1 cellular context compared by ENCODE assay signal in the genomic region with DNA sequence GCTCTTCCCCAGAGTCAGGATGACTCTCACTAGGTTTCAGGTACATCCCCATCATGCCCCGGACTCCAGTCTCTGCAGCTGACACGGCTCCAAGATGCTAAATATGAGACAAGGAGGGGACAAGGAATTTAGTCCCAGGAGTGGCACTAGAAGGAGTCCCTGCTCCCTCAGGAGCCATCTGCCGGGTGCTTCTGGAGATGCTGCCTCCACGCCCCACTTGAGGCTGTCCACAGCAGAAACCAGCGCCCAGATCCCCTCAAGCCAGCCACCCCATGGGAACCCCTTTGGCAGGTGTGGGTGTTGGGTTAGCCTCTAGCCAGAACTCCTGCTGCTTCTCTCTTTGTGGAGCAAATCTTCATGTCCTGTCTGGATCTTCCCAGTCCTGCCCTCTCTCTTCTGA.
TF ChIP-seq lines count a peak whose summit lies in the region.

No MANE protein-coding gene starts in this region.

TF ChIP-seq in GM12878, 131 proteins besides CTCF, POLR2A, EP300 and RAD21:
- TF ChIP-seq, protein P1, sequence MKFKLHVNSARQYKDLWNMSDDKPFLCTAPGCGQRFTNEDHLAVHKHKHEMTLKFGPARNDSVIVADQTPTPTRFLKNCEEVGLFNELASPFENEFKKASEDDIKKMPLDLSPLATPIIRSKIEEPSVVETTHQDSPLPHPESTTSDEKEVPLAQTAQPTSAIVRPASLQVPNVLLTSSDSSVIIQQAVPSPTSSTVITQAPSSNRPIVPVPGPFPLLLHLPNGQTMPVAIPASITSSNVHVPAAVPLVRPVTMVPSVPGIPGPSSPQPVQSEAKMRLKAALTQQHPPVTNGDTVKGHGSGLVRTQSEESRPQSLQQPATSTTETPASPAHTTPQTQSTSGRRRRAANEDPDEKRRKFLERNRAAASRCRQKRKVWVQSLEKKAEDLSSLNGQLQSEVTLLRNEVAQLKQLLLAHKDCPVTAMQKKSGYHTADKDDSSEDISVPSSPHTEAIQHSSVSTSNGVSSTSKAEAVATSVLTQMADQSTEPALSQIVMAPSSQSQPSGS (IDR thresholded peaks at IDR 0.05; ENCODE audit: low read length) = no peak
- TF ChIP-seq IKZF2 (IDR thresholded peaks at IDR 0.05) = no peak
- no peak for TF ChIP-seq TBL1XR1 (IDR thresholded peaks at IDR 0.05; ENCODE audit: low read depth, low read length)
- TF ChIP-seq NR2C1 (IDR thresholded peaks at IDR 0.05) = no peak
- TF ChIP-seq HCFC1 (IDR thresholded peaks at IDR 0.05; ENCODE audit: low read length) = no peak
- TF ChIP-seq CBX3 (IDR thresholded peaks at IDR 0.05; ENCODE audit: borderline replicate concordance, low read depth) = no peak
- no peak for TF ChIP-seq CEBPB (IDR thresholded peaks at IDR 0.05; ENCODE audit: borderline replicate concordance in 1 of 2, low read depth in 2 of 2, low read length in 2 of 2)
- TF ChIP-seq ZBTB4 (CRISPR knock-in tag; IDR thresholded peaks at IDR 0.05) = no peak
- TF ChIP-seq CHD2 (IDR thresholded peaks at IDR 0.05; ENCODE audit: borderline replicate concordance, low read depth, low read length) = no peak
- no peak for TF ChIP-seq NFYA (IDR thresholded peaks at IDR 0.05; ENCODE audit: borderline replicate concordance, low read depth, low read length)
- TF ChIP-seq ZBTB11 (CRISPR knock-in tag; IDR thresholded peaks at IDR 0.05) = no peak
- no peak for TF ChIP-seq JUNB (IDR thresholded peaks at IDR 0.05)
- TF ChIP-seq ELK1 (IDR thresholded peaks at IDR 0.05; ENCODE audit: low read depth, low read length) = no peak
- no peak for TF ChIP-seq MYB (IDR thresholded peaks at IDR 0.05; ENCODE audit: borderline replicate concordance, low read depth, low read length)
- no peak for TF ChIP-seq TAF1 (IDR thresholded peaks at IDR 0.05; ENCODE audit: borderline replicate concordance, low read depth, low read length)
- TF ChIP-seq TCF12 (IDR thresholded peaks at IDR 0.05; ENCODE audit: low read depth, low read length) = no peak
- no peak for TF ChIP-seq CBFB (IDR thresholded peaks at IDR 0.05; ENCODE audit: low read depth)
- TF ChIP-seq, protein P2, sequence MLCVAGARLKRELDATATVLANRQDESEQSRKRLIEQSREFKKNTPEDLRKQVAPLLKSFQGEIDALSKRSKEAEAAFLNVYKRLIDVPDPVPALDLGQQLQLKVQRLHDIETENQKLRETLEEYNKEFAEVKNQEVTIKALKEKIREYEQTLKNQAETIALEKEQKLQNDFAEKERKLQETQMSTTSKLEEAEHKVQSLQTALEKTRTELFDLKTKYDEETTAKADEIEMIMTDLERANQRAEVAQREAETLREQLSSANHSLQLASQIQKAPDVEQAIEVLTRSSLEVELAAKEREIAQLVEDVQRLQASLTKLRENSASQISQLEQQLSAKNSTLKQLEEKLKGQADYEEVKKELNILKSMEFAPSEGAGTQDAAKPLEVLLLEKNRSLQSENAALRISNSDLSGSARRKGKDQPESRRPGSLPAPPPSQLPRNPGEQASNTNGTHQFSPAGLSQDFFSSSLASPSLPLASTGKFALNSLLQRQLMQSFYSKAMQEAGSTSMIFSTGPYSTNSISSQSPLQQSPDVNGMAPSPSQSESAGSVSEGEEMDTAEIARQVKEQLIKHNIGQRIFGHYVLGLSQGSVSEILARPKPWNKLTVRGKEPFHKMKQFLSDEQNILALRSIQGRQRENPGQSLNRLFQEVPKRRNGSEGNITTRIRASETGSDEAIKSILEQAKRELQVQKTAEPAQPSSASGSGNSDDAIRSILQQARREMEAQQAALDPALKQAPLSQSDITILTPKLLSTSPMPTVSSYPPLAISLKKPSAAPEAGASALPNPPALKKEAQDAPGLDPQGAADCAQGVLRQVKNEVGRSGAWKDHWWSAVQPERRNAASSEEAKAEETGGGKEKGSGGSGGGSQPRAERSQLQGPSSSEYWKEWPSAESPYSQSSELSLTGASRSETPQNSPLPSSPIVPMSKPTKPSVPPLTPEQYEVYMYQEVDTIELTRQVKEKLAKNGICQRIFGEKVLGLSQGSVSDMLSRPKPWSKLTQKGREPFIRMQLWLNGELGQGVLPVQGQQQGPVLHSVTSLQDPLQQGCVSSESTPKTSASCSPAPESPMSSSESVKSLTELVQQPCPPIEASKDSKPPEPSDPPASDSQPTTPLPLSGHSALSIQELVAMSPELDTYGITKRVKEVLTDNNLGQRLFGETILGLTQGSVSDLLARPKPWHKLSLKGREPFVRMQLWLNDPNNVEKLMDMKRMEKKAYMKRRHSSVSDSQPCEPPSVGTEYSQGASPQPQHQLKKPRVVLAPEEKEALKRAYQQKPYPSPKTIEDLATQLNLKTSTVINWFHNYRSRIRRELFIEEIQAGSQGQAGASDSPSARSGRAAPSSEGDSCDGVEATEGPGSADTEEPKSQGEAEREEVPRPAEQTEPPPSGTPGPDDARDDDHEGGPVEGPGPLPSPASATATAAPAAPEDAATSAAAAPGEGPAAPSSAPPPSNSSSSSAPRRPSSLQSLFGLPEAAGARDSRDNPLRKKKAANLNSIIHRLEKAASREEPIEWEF (IDR thresholded peaks at IDR 0.05; ENCODE audit: insufficient replicate concordance, low read depth, low read length) = no peak
- TF ChIP-seq YY1 (IDR thresholded peaks at IDR 0.05; ENCODE audit: low read depth, low read length) = no peak
